ENCODE assay signal across 18 cellular contexts in genomic region chr3:139541156-139541897, GRCh38. TPM values are rescaled to one million over a fixed set of nuclear protein-coding genes. Genes with fewer than 3 reads are reported as not detected.
A peak's percentile ranks its signal among the peaks of the same experiment; 100 is the strongest.
DNase-seq lines count a peak whose midpoint lies in the region; TF ChIP-seq lines count a peak whose summit lies in the region.
"Had no signal": no experiment of that assay in that cellular context is flagged by ENCODE, and none has a peak within 500 bp of the region (broad histone marks: within the 10 kb centered on the region; RNA-seq: fewer than 3 reads in every experiment).

No MANE protein-coding gene starts in this region.

- TF ChIP-seq POLR2A in ovary (IDR thresholded peaks at IDR 0.05) = no peak

- H3K27ac ChIP-seq in SJCRH30 (peak overlapping the region; percentile 98), ovary (peak overlapping the region; percentile 26 to 97)

- H3K4me3 ChIP-seq in SJCRH30 (peak overlapping the region; percentile 80), ovary (peak overlapping the region; percentile 76), MG63 (no peak overlapping the region)
- H3K4me3 ChIP-seq: skin epidermis had no signal

- H3K9me3 ChIP-seq in SJCRH30 (replicated peaks) (no peaks in the 10 kb centered on the region), ovary (no peaks in the 10 kb centered on the region), MG63 (peaks cover 7% of the 10 kb centered on the region)
- H3K9me3 ChIP-seq: gastroesophageal sphincter, stomach had no signal

- no peak for TF ChIP-seq CTCF in ovary (IDR thresholded peaks at IDR 0.05)

- 79 to 82% (median 80%) methylated on average over 5 of the region's 5 CpGs for WGBS in ovary, 3 donors

- H3K27me3 ChIP-seq in SJCRH30 (no peaks in the 10 kb centered on the region), ovary (no peaks in the 10 kb centered on the region), MG63 (no peaks in the 10 kb centered on the region)
- H3K27me3 ChIP-seq: gastroesophageal sphincter had no signal

- H3K36me3 ChIP-seq in SJCRH30 = peaks cover 17% of the 10 kb centered on the region
- no peaks in the 10 kb centered on the region for H3K36me3 ChIP-seq in ovary
- no peaks in the 10 kb centered on the region for H3K36me3 ChIP-seq in MG63
- H3K36me3 ChIP-seq: gastroesophageal sphincter, stomach had no signal

- DNase-seq in DMS79 treated with DMSO at 0.1 percent for 48 hours (lab: John Stamatoyannopoulos, UW) (peak; percentile 47), DMS79 (lab: John Stamatoyannopoulos, UW) (no peak), SJCRH30 (peak; percentile 49 to 71), head of caudate nucleus (peak in 40 of 42 donors; percentile 21 to 90 (median 74)), ovary (peak in 3 of 5 donors; percentile 34 to 55 (median 43)), MG63 (no peak)
- DNase-seq in activated effector memory CD4-positive, alpha-beta T cell treated with Interleukin-2 at 50 U/mL for 16 hours = no peak
- DNase-seq in activated CD4-positive, alpha-beta T cell treated with anti-CD3 and anti-CD28 coated beads for 1 hour = no peak
- DNase-seq: 8988T; GOT3; KBM-7; naive thymus-derived CD4-positive, alpha-beta T cell; NCI-H1436 treated with DMSO at 0.1 percent for 48 hours; SIG-M5; stomach had no signal

- H3K4me1 ChIP-seq in SJCRH30 (peaks cover 35% of the 10 kb centered on the region), ovary (ENCODE audit: insufficient read depth) (peaks cover 28% of the 10 kb centered on the region)

- no peak for TF ChIP-seq EP300 in ovary (IDR thresholded peaks at IDR 0.05)

- intact Hi-C loops in head of caudate nucleus (cut with DNase I) = loop anchor here (10.0 kb wide), 1 partner anchor 107 kb away; no protein-coding TSS in a partner anchor
- intact Hi-C loops in ovary (cut with DNase I) = no loop called here

RNA-seq across cellular contexts. Expression of gene RBP1, which starts 1.8 kb away (rescaled TPM):
- 839 and 902 TPM in 2 replicates for total RNA-seq in SJCRH30 (2014; rRNA removed; shearing (Covaris generic))
- 1,000 to 10,000 TPM in 4 of 7 donors, 100 to 1,000 TPM in 3; 599 to 1,818 (median 1,035) TPM for total RNA-seq in ovary
- 1,000 to 10,000 TPM; 1,326 to 3,076 TPM for polyA plus RNA-seq in ovary
- total RNA-seq in MG63 (2014; rRNA removed; shearing (Covaris generic); ENCODE audit: low replicate concordance) = 1.8 TPM in 1 of 2 replicates, not detected in the other
- total RNA-seq: activated CD8-positive, alpha-beta T cell treated with anti-CD3 and anti-CD28 coated beads for 36 hours; naive thymus-derived CD4-positive, alpha-beta T cell had no signal
- polyA plus RNA-seq: naive thymus-derived CD4-positive, alpha-beta T cell had no signal

Comparison
In these comparisons a context has a peak if more than half of its experiments do, and no peak if none do; other contexts are left out.
1. DNase-seq: peak in DMS79 treated with DMSO at 0.1 percent for 48 hours (single experiment), SJCRH30 (2 of 2), head of caudate nucleus (40 of 42) and ovary (3 of 5); none in DMS79 (single experiment), MG63 (single experiment), activated effector memory CD4-positive, alpha-beta T cell treated with Interleukin-2 at 50 U/mL for 16 hours (single experiment) and activated CD4-positive, alpha-beta T cell treated with anti-CD3 and anti-CD28 coated beads for 1 hour (single experiment).
2. RNA of gene RBP1, which starts 1.8 kb away (total RNA-seq): 599 to 1,818 TPM in ovary and 839 to 902 TPM in SJCRH30; 1.8 TPM in MG63; every median in the first group is over 100 times any median in the second.